ENCODE assay signal across 34 cellular contexts in the genomic region with DNA sequence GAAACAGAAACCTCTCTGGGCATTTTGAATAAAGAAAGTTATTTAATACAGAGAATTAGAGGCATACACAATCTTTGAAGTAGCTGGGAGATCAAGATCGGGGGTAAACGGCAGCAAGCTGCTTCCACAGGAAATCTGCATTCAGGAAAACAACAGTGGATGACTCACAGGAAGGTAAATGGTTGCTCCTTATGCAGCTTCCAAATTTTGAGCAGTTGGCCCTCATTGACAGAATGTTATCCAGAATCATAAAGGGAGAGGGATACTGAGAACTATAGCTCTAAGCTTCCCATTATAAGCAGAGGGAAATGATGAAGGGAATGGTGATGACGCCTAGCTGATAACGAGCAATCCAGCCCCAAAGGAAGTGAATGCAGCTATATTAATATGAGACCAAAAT. TPM values are rescaled to one million over a fixed set of nuclear protein-coding genes. Genes with fewer than 3 reads are reported as not detected.
"Had no signal": no experiment of that assay in that cellular context is flagged by ENCODE, and none has a peak within 500 bp of the region (broad histone marks: within the 10 kb centered on the region; RNA-seq: fewer than 3 reads in every experiment).

No MANE protein-coding gene starts in this region.

- H3K36me3 Mint-ChIP-seq: activated CD8-positive, alpha-beta memory T cell treated with anti-CD3 and anti-CD28 coated beads, Interleukin-2, amount 10 ng/mL, durations not matched to agents 7 days and 5 days; activated naive CD4-positive, alpha-beta T cell treated with anti-CD3 and anti-CD28 coated beads, Interleukin-2, amount 50 U/mL, for 72 hours; stimulated activated memory B cell treated with anti-CD40 and anti-IgM and Interleukin-4, amounts not matched to agents 10 μg/mL and 1 μg/mL and 100 μg/mL, for 72 hours; type B pancreatic cell had no signal

- H3K27ac Mint-ChIP-seq: activated CD4-positive, alpha-beta T cell treated with anti-CD3 and anti-CD28 coated beads for 36 hours; activated CD8-positive, alpha-beta memory T cell treated with anti-CD3 and anti-CD28 coated beads, Interleukin-2, amount 10 ng/mL, durations not matched to agents 7 days and 5 days; activated CD8-positive, alpha-beta T cell treated with anti-CD3 and anti-CD28 coated beads, Interleukin-2, amount 10 ng/mL, durations not matched to agents 7 days and 5 days; naive thymus-derived CD4-positive, alpha-beta T cell; stimulated activated memory B cell treated with anti-CD40 and anti-IgM and Interleukin-4, amounts not matched to agents 10 μg/mL and 1 μg/mL and 100 μg/mL, for 72 hours; stimulated activated naive CD8-positive, alpha-beta T cell treated with anti-CD3 and anti-CD28 coated beads, Interleukin-15, amount 100 ng/mL, for 72 hours; T-helper 2 cell treated with Interferon-gamma antibody and Interleukin-4, amounts not matched to agents 5 μg/mL and 100 μg/mL, for 36 hours; type B pancreatic cell had no signal

- H3K4me1 ChIP-seq: colonic mucosa, pancreas, psoas muscle, right atrium auricular region, uterus had no signal

- H3K27me3 Mint-ChIP-seq: activated CD8-positive, alpha-beta memory T cell treated with anti-CD3 and anti-CD28 coated beads, Interleukin-2, amount 10 ng/mL, durations not matched to agents 7 days and 5 days; type B pancreatic cell had no signal

- H3K4me2 ChIP-seq: smooth muscle cell had no signal

- H3K27ac ChIP-seq: cardiac muscle cell, colonic mucosa, dorsolateral prefrontal cortex, esophagus muscularis mucosa, pancreas, psoas muscle, right atrium auricular region, uterus had no signal

- H3K27me3 ChIP-seq: cardiac muscle cell, colonic mucosa, dorsolateral prefrontal cortex, esophagus muscularis mucosa, pancreas, right atrium auricular region, uterus had no signal

- H3K9me3 ChIP-seq: colonic mucosa, esophagus muscularis mucosa, pancreas, psoas muscle, right atrium auricular region, uterus had no signal

- H3K4me1 Mint-ChIP-seq: activated CD4-positive, alpha-beta T cell treated with anti-CD3 and anti-CD28 coated beads for 36 hours; activated CD8-positive, alpha-beta memory T cell treated with anti-CD3 and anti-CD28 coated beads, Interleukin-2, amount 10 ng/mL, durations not matched to agents 7 days and 5 days; stimulated activated memory B cell treated with anti-CD40 and anti-IgM and Interleukin-4, amounts not matched to agents 10 μg/mL and 1 μg/mL and 100 μg/mL, for 72 hours had no signal

- H3K4me3 Mint-ChIP-seq: activated CD4-positive, alpha-beta T cell treated with anti-CD3 and anti-CD28 coated beads for 36 hours; activated CD8-positive, alpha-beta memory T cell treated with anti-CD3 and anti-CD28 coated beads, Interleukin-2, amount 10 ng/mL, durations not matched to agents 7 days and 5 days; activated CD8-positive, alpha-beta T cell treated with anti-CD3 and anti-CD28 coated beads, Interleukin-2, amount 10 ng/mL, durations not matched to agents 7 days and 5 days; naive thymus-derived CD4-positive, alpha-beta T cell; neural crest cell; stimulated activated memory B cell treated with anti-CD40 and anti-IgM and Interleukin-4, amounts not matched to agents 10 μg/mL and 1 μg/mL and 100 μg/mL, for 72 hours; stimulated activated naive CD8-positive, alpha-beta T cell treated with anti-CD3 and anti-CD28 coated beads, Interleukin-15, amount 100 ng/mL, for 72 hours; T-helper 2 cell treated with Interferon-gamma antibody and Interleukin-4, amounts not matched to agents 5 μg/mL and 100 μg/mL, for 36 hours; type B pancreatic cell had no signal

- ATAC-seq: activated CD4-positive, alpha-beta T cell treated with anti-CD3 and anti-CD28 coated beads for 36 hours; activated CD8-positive, alpha-beta memory T cell treated with anti-CD3 and anti-CD28 coated beads, Interleukin-2, amount 10 ng/mL, durations not matched to agents 7 days and 5 days; activated CD8-positive, alpha-beta T cell treated with anti-CD3 and anti-CD28 coated beads, Interleukin-2, amount 10 ng/mL, durations not matched to agents 7 days and 5 days; activated naive CD4-positive, alpha-beta T cell treated with anti-CD3 and anti-CD28 coated beads, Interleukin-2, amount 50 U/mL, for 72 hours; left cardiac atrium; left ventricle myocardium superior; naive thymus-derived CD4-positive, alpha-beta T cell; pancreas; psoas muscle; stimulated activated memory B cell treated with anti-CD40 and anti-IgM and Interleukin-4, amounts not matched to agents 10 μg/mL and 1 μg/mL and 100 μg/mL, for 72 hours; stimulated activated naive CD8-positive, alpha-beta T cell treated with anti-CD3 and anti-CD28 coated beads, Interleukin-15, amount 100 ng/mL, for 72 hours had no signal

- H3K9me3 Mint-ChIP-seq: activated naive CD4-positive, alpha-beta T cell treated with anti-CD3 and anti-CD28 coated beads, Interleukin-2, amount 50 U/mL, for 72 hours; naive thymus-derived CD4-positive, alpha-beta T cell; neural crest cell; stimulated activated memory B cell treated with anti-CD40 and anti-IgM and Interleukin-4, amounts not matched to agents 10 μg/mL and 1 μg/mL and 100 μg/mL, for 72 hours; stimulated activated naive CD8-positive, alpha-beta T cell treated with anti-CD3 and anti-CD28 coated beads, Interleukin-15, amount 100 ng/mL, for 72 hours; T-helper 2 cell treated with Interferon-gamma antibody and Interleukin-4, amounts not matched to agents 5 μg/mL and 100 μg/mL, for 36 hours; type B pancreatic cell had no signal

- FAIRE-seq: islet of Langerhans, pancreas had no signal

- H3K4me3 ChIP-seq: cardiac muscle cell, colonic mucosa, dorsolateral prefrontal cortex, esophagus muscularis mucosa, pancreas, psoas muscle, right atrium auricular region, smooth muscle cell, uterus had no signal

- H3K36me3 ChIP-seq: cardiac muscle cell, colonic mucosa, esophagus muscularis mucosa, pancreas, right atrium auricular region had no signal

- DNase-seq: activated CD4-positive, alpha-beta T cell treated with anti-CD3 and anti-CD28 coated beads for 36 hours; activated CD4-positive, CD25-positive, alpha-beta regulatory T cell; activated CD8-positive, alpha-beta memory T cell treated with anti-CD3 and anti-CD28 coated beads, Interleukin-2, amount 10 ng/mL, durations not matched to agents 7 days and 5 days; activated CD8-positive, alpha-beta T cell treated with anti-CD3 and anti-CD28 coated beads, Interleukin-2, amount 10 ng/mL, durations not matched to agents 7 days and 5 days; activated naive CD4-positive, alpha-beta T cell; activated T-cell treated with anti-CD3 and anti-CD28 coated beads, Interleukin-2, amount 50 U/mL, for 48 hours; cerebellar nuclear complex; colonic mucosa; dorsolateral prefrontal cortex; effector memory CD4-positive, alpha-beta T cell; foreskin melanocyte; left cardiac atrium; left ventricle myocardium superior; midbrain; naive thymus-derived CD4-positive, alpha-beta T cell; nucleus accumbens; pancreas; psoas muscle; stimulated activated CD4-positive, alpha-beta T cell treated with anti-CD3 and anti-CD28 coated beads, Interleukin-1b, Interleukin-23, amount 100 ng/mL, for 48 hours; stimulated activated CD4-positive, alpha-beta T cell treated with anti-CD3 and anti-CD28 coated beads, Interleukin-4, amount 100 ng/mL, for 4 hours; stimulated activated CD8-positive, alpha-beta memory T cell treated with anti-CD3 and anti-CD28 coated beads, Interleukin-4, amount 100 ng/mL, for 48 hours; stimulated activated naive CD8-positive, alpha-beta T cell treated with anti-CD3 and anti-CD28 coated beads, Interleukin-15, amount 100 ng/mL, for 72 hours; substantia nigra; uterus had no signal

RNA-seq across cellular contexts. Expression of gene RIMKLA, which starts 46.6 kb away (rescaled TPM):
- polyA plus RNA-seq: naive thymus-derived CD4-positive, alpha-beta T cell had no signal
